8 cellular contexts compared by ENCODE assay signal in genomic region chr2:237154050-237154638, GRCh38.
DNase-seq lines count a peak whose midpoint lies in the region; ATAC-seq and TF ChIP-seq lines count a peak whose summit lies in the region.

No MANE protein-coding gene starts in this region.

- TF ChIP-seq CTCF in AG10803 (conservative IDR thresholded peaks at IDR 0.05; ENCODE audit: low read length) = peak; percentile 84
- TF ChIP-seq CTCF in fibroblast of the aortic adventitia (IDR thresholded peaks at IDR 0.05; ENCODE audit: insufficient read depth, low read length) = peak; percentile 81
- TF ChIP-seq CTCF in spleen (IDR thresholded peaks at IDR 0.05 in 8 of 11, conservative IDR thresholded peaks at IDR 0.05 in 3 of 11) = peak in 8 of 11 experiments; percentile 10 to 56 (median 49)

- no peaks in the 10 kb centered on the region for H3K36me3 ChIP-seq in spleen

- no peak for TF ChIP-seq POLR2A in spleen (IDR thresholded peaks at IDR 0.05)

- no peak for ATAC-seq in GM21447 (IDR thresholded peaks at IDR 0.05; ENCODE audit: unreplicated experiment)

- H3K27me3 ChIP-seq in spleen (replicated peaks in 1 of 7) = peaks cover 0 to 23% (median 0%) of the 10 kb centered on the region in 7 donors

- intact Hi-C loops in spleen (cut with DNase I; ENCODE audit: low total_unique reads) = loop anchor here (10.0 kb wide), 2 partner anchors 321 to 421 kb away; no protein-coding TSS in a partner anchor

- DNase-seq in AG10803 (ENCODE audit: low read depth) = peak; percentile 66
- peak; percentile 28 for DNase-seq in GM19238 (ENCODE audit: insufficient read length, low spot score)
- DNase-seq in NCI-H82 (lab: John Stamatoyannopoulos, UW) = peak; percentile 67
- DNase-seq in activated T-cell treated with anti-CD3 and anti-CD28 coated beads for 48 hours (ENCODE audit: low read depth) = peak; percentile 55
- peak; percentile 69 for DNase-seq in fibroblast of the aortic adventitia (ENCODE audit: low read depth)
- no peak for DNase-seq in spleen
- no peak for DNase-seq in ecto neural progenitor cell (ENCODE audit: low spot score)

- WGBS in spleen, 5 donors = 29 to 44% (median 33%) methylated on average over 7 of the region's 7 CpGs

- H3K4me3 ChIP-seq in AG10803 (ENCODE audit: low read length) (no peak overlapping the region), fibroblast of the aortic adventitia (ENCODE audit: low read depth, low read length) (no peak overlapping the region), spleen (no peak overlapping the region)

- H3K9me3 ChIP-seq in spleen = no peaks in the 10 kb centered on the region

- H3K27ac ChIP-seq in spleen = no peak overlapping the region

- no peaks in the 10 kb centered on the region for H3K4me1 ChIP-seq in spleen

Comparison
In these comparisons a context has a peak if more than half of its experiments do, and no peak if none do; other contexts are left out.
1. DNase-seq: peak in AG10803 (single experiment), GM19238 (single experiment), NCI-H82 (single experiment), activated T-cell treated with anti-CD3 and anti-CD28 coated beads for 48 hours (single experiment) and fibroblast of the aortic adventitia (single experiment); none in spleen (single experiment) and ecto neural progenitor cell (single experiment).
2. Peak in every context shown above with its lines, with median percentiles within 50 percentile points of each other: CTCF ChIP-seq.